In genomic region chr3:16187213-16187790, GRCh38 we compare ENCODE assay signal across 30 cellular contexts. TPM values are rescaled to one million over a fixed set of nuclear protein-coding genes. Genes with fewer than 3 reads are reported as not detected.
"Had no signal": no experiment of that assay in that cellular context is flagged by ENCODE, and none has a peak within 500 bp of the region (broad histone marks: within the 10 kb centered on the region; RNA-seq: fewer than 3 reads in every experiment).

No MANE protein-coding gene starts in this region.

- DNase-seq: KG1, MM.1S, MV-4-11, NCI-H1092, NCI-H1105, NCI-H1417 treated with DMSO at 0.1 percent for 48 hours, NCI-H1436 treated with DMSO at 0.1 percent for 48 hours, NCI-H1694, NCI-H187, NCI-H1930, NCI-H2029 treated with DMSO at 0.1 percent for 48 hours, NCI-H2081 treated with DMSO at 0.1 percent for 48 hours, NCI-H2107, NCI-H2171, NCI-H226, NCI-H446 treated with DMSO at 0.1 percent for 48 hours, NCI-H510A, NCI-H526 treated with DMSO at 0.1 percent for 48 hours, NCI-H748 treated with DMSO at 0.1 percent for 48 hours, NCI-H82, PC-9, Right ventricle myocardium superior, RPMI8226, SHP77 treated with DMSO at 0.1 percent for 48 hours, SJCRH30, T-cell had no signal

- H3K36me3 ChIP-seq: SJCRH30 had no signal

- ATAC-seq: Panc1, SK-N-SH treated with all-trans-retinoic acid at 6 μM for 48 hours, T-cell had no signal

- H3K4me3 ChIP-seq: PC-9, SJCRH30, SK-N-MC had no signal

- H3K9me3 ChIP-seq: SJCRH30 had no signal

- H3K27ac ChIP-seq: PC-9, SJCRH30, SK-N-MC had no signal

- H3K4me1 ChIP-seq: SJCRH30 had no signal

RNA-seq across cellular contexts. Expression of gene GALNT15, which starts 12.8 kb away (rescaled TPM):
- total RNA-seq: PC-9; T-helper 1 cell treated with Interleukin-12 subunit alpha and Interleukin-12 subunit beta and Interleukin-4 antibody, amounts not matched to agents 30 ng/mL and 1 ng/mL, for 36 hours had no signal
